23 cellular contexts compared by ENCODE assay signal in genomic region chrX:78133561-78133960, GRCh38.
"Had no signal": no experiment of that assay in that cellular context is flagged by ENCODE, and none has a peak within 500 bp of the region (broad histone marks: within the 10 kb centered on the region; RNA-seq: fewer than 3 reads in every experiment).

No MANE protein-coding gene starts in this region.

- H3K9ac ChIP-seq: neural progenitor cell had no signal

- ATAC-seq: heart right ventricle, natural killer cell, sciatic nerve, upper lobe of right lung had no signal

- DNase-seq: heart right ventricle; islet precursor cell; left ventricle myocardium inferior; mesendoderm; naive B cell; natural killer cell; nephron progenitor cell; ovary; stimulated activated CD4-positive, alpha-beta T cell treated with anti-CD3 and anti-CD28 coated beads, Interleukin-12 subunit alpha, Interleukin-12 subunit beta, amount 100 ng/mL, for 4 hours; stimulated activated CD4-positive, alpha-beta T cell treated with anti-CD3 and anti-CD28 coated beads, Interleukin-15, amount 100 ng/mL, for 24 hours; stimulated activated CD4-positive, alpha-beta T cell treated with anti-CD3 and anti-CD28 coated beads, Interleukin-2, amount 100 ng/mL, for 24 hours; stimulated activated CD4-positive, alpha-beta T cell treated with anti-CD3 and anti-CD28 coated beads, Interleukin-4, amount 100 ng/mL, for 1 hour; stimulated activated naive CD4-positive, alpha-beta T cell; trophoblast cell; upper lobe of right lung had no signal

- H3K4me3 ChIP-seq: heart right ventricle, hepatocyte, left ventricle myocardium inferior, lung, neural progenitor cell, ovary, right atrium auricular region, skin epidermis, upper lobe of right lung had no signal

- H2AFZ ChIP-seq: hepatocyte, neural progenitor cell had no signal

- H3K4me1 ChIP-seq: neural progenitor cell, right atrium auricular region, upper lobe of right lung had no signal

- H3K36me3 ChIP-seq: neural progenitor cell, ovary, right atrium auricular region had no signal

- H3K27me3 ChIP-seq: heart right ventricle, hepatocyte, neural progenitor cell, neutrophil, ovary, right atrium auricular region, upper lobe of right lung had no signal

- H3K27ac ChIP-seq: heart right ventricle, hepatocyte, neural progenitor cell, neutrophil, ovary, right atrium auricular region, skin epidermis, upper lobe of right lung had no signal

- H3K4me2 ChIP-seq: hepatocyte, neural progenitor cell had no signal

- FAIRE-seq: urothelium cell line had no signal

- H3K79me2 ChIP-seq: hepatocyte had no signal

- H3K9me3 ChIP-seq: heart right ventricle, left ventricle myocardium inferior, neutrophil, ovary, right atrium auricular region, upper lobe of right lung had no signal
